1 cellular context compared by ENCODE assay signal in the genomic region with DNA sequence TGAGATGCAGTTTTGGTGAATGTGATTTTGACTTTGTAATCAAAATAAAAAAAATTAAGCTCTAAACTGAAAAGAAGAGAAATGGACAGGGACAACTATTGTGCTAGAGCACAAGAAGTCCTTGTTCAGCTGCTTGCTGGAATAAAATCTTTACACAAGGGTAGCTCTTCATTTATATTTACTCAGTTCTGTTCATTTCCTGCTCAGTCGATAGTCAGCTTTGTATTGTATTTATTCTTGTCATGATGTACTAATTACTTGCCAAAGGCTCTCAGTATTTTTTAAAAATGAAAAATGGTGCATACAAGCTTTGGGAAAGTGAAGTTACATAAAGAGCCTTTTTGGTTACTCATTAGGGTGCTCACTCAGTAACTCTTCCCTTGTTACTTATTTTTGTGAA.
TF ChIP-seq lines count a peak whose summit lies in the region.

No MANE protein-coding gene starts in this region.

TF ChIP-seq in WTC11, 78 proteins besides CTCF, POLR2A, EP300 and RAD21 (continued from another document):
- TF ChIP-seq, protein P1, sequence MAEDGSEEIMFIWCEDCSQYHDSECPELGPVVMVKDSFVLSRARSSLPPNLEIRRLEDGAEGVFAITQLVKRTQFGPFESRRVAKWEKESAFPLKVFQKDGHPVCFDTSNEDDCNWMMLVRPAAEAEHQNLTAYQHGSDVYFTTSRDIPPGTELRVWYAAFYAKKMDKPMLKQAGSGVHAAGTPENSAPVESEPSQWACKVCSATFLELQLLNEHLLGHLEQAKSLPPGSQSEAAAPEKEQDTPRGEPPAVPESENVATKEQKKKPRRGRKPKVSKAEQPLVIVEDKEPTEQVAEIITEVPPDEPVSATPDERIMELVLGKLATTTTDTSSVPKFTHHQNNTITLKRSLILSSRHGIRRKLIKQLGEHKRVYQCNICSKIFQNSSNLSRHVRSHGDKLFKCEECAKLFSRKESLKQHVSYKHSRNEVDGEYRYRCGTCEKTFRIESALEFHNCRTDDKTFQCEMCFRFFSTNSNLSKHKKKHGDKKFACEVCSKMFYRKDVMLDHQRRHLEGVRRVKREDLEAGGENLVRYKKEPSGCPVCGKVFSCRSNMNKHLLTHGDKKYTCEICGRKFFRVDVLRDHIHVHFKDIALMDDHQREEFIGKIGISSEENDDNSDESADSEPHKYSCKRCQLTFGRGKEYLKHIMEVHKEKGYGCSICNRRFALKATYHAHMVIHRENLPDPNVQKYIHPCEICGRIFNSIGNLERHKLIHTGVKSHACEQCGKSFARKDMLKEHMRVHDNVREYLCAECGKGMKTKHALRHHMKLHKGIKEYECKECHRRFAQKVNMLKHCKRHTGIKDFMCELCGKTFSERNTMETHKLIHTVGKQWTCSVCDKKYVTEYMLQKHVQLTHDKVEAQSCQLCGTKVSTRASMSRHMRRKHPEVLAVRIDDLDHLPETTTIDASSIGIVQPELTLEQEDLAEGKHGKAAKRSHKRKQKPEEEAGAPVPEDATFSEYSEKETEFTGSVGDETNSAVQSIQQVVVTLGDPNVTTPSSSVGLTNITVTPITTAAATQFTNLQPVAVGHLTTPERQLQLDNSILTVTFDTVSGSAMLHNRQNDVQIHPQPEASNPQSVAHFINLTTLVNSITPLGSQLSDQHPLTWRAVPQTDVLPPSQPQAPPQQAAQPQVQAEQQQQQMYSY (CRISPR knock-in tag; IDR thresholded peaks at IDR 0.05) = no peak
- TF ChIP-seq STAT6 (CRISPR knock-in tag; conservative IDR thresholded peaks at IDR 0.05; ENCODE audit: low read depth) (no peak), ATF1 (CRISPR knock-in tag; IDR thresholded peaks at IDR 0.05) (no peak), ELF4 (CRISPR knock-in tag; IDR thresholded peaks at IDR 0.05; ENCODE audit: low read depth) (no peak), ZNF317 (CRISPR knock-in tag; IDR thresholded peaks at IDR 0.05; ENCODE audit: borderline replicate concordance, low read depth) (no peak), E2F5 (CRISPR knock-in tag; IDR thresholded peaks at IDR 0.05) (no peak)
- TF ChIP-seq, protein P2, sequence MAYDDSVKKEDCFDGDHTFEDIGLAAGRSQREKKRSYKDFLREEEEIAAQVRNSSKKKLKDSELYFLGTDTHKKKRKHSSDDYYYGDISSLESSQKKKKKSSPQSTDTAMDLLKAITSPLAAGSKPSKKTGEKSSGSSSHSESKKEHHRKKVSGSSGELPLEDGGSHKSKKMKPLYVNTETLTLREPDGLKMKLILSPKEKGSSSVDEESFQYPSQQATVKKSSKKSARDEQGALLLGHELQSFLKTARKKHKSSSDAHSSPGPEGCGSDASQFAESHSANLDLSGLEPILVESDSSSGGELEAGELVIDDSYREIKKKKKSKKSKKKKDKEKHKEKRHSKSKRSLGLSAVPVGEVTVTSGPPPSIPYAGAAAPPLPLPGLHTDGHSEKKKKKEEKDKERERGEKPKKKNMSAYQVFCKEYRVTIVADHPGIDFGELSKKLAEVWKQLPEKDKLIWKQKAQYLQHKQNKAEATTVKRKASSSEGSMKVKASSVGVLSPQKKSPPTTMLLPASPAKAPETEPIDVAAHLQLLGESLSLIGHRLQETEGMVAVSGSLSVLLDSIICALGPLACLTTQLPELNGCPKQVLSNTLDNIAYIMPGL (CRISPR knock-in tag; IDR thresholded peaks at IDR 0.05) = no peak
